In the genomic region with DNA sequence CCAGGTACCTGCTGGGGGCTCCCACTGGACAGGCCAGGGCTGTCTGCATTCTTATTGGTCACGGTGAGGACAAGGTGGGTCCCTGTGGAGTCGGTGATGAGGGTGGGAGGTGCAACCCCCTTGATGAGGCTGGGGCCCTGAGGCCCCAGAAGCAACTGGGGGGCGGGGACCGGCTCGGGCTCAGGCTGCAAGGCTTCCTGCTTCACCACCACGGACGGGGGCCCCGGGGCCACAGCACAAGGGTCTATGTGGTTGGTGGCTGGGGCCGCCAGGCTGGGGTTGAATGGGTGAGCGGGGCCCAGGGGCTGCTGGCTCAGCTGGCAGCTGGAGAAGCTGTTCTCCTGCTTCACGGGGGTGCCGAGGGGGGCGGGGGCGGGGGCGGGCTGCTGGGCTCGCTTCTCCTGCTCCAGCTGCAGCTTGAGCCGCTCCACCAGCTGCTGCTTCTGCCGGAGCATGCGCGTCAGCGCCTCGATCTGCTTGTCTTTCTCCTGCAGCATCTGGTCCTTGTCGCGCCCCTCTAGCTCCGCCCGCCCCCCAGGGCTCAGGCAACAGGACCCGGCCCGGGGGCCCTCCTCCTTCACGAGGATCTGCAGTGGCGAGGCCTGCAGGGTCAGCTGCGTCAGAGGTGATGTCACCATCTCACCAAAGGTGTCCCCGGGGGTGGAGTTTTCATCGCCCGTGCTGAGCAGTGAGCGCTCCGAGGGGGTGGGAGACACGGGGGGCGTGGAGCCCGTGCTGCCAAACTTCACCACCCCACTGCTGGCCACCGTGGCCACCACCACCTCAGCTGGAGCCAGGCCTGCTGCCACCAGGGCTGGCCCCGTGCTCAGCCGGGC, we compare ENCODE assay signal across 10 cellular contexts. TPM values are rescaled to one million over a fixed set of nuclear protein-coding genes. Genes with fewer than 3 reads are reported as not detected.
A peak's percentile ranks its signal among the peaks of the same experiment; 100 is the strongest.
DNase-seq lines count a peak whose midpoint lies in the region; ATAC-seq lines count a peak whose summit lies in the region.
"Had no signal": no experiment of that assay in that cellular context is flagged by ENCODE, and none has a peak within 500 bp of the region (broad histone marks: within the 10 kb centered on the region; RNA-seq: fewer than 3 reads in every experiment).

No MANE protein-coding gene starts in this region.

- intact Hi-C loops in activated naive CD4-positive, alpha-beta T cell treated with anti-CD3 and anti-CD28 coated beads for 36 hours (cut with micrococcal nuclease) = no loop called here

- H3K4me1 Mint-ChIP-seq in activated naive CD4-positive, alpha-beta T cell treated with anti-CD3 and anti-CD28 coated beads for 36 hours (ENCODE audit: low read depth) = peaks cover 16% of the 10 kb centered on the region

- peaks cover 14% of the 10 kb centered on the region for H3K36me3 Mint-ChIP-seq in activated naive CD4-positive, alpha-beta T cell treated with anti-CD3 and anti-CD28 coated beads for 36 hours (ENCODE audit: low read depth)

- no peaks in the 10 kb centered on the region for H3K27me3 Mint-ChIP-seq in activated naive CD4-positive, alpha-beta T cell treated with anti-CD3 and anti-CD28 coated beads for 36 hours (ENCODE audit: low read depth)

- no peaks in the 10 kb centered on the region for H3K9me3 Mint-ChIP-seq in activated naive CD4-positive, alpha-beta T cell treated with anti-CD3 and anti-CD28 coated beads for 36 hours

- peak; percentile 64 for DNase-seq in activated CD8-positive, alpha-beta memory T cell treated with anti-CD3 and anti-CD28 coated beads for 24 hours
- DNase-seq in activated CD8-positive, alpha-beta memory T cell treated with anti-CD3 and anti-CD28 coated beads, Interleukin-2, amount 50 U/mL, for 48 hours = no peak
- DNase-seq in NCI-H82 treated with DMSO at 0.1 percent for 48 hours (lab: John Stamatoyannopoulos, UW; ENCODE audit: unreplicated experiment) = peak; percentile 82
- peak; percentile 43 for DNase-seq in effector CD8-positive, alpha-beta T cell (lab: John Stamatoyannopoulos, UW)
- peak; percentile 50 for DNase-seq in stimulated activated CD8-positive, alpha-beta memory T cell treated with anti-CD3 and anti-CD28 coated beads, Interleukin-4, amount 100 ng/mL, for 48 hours
- DNase-seq in glomerular visceral epithelial cell (ENCODE audit: extremely low spot score) = no peak
- DNase-seq in activated naive CD4-positive, alpha-beta T cell treated with anti-CD3 and anti-CD28 coated beads for 36 hours = no peak
- DNase-seq: NCI-H446 had no signal

- no peak overlapping the region for H3K27ac Mint-ChIP-seq in activated naive CD4-positive, alpha-beta T cell treated with anti-CD3 and anti-CD28 coated beads for 36 hours

- no peak overlapping the region for H3K4me3 Mint-ChIP-seq in activated naive CD4-positive, alpha-beta T cell treated with anti-CD3 and anti-CD28 coated beads for 36 hours

- ATAC-seq in GM21619 (IDR thresholded peaks at IDR 0.05; ENCODE audit: unreplicated experiment) = no peak
- ATAC-seq: A549 had no signal

- CTCF ChIA-PET in activated naive CD4-positive, alpha-beta T cell treated with anti-CD3 and anti-CD28 coated beads for 36 hours (lab: Charles Lee) = interaction anchor here (0.6 to 1.1 kb wide), 3 partner anchors 9 to 246 kb away, joined by 3 read pairs; no protein-coding TSS in a partner anchor

RNA-seq across cellular contexts. Expression of a gene that starts 48.2 kb away (rescaled TPM):
- 10 to 100 TPM; 65.7 to 66.4 TPM for total RNA-seq in activated naive CD4-positive, alpha-beta T cell treated with anti-CD3 and anti-CD28 coated beads for 36 hours

Comparison
In these comparisons a context has a peak if more than half of its experiments do, and no peak if none do; other contexts are left out.
1. DNase-seq: peak in activated CD8-positive, alpha-beta memory T cell treated with anti-CD3 and anti-CD28 coated beads for 24 hours (single experiment), NCI-H82 treated with DMSO at 0.1 percent for 48 hours (single experiment), effector CD8-positive, alpha-beta T cell (single experiment) and stimulated activated CD8-positive, alpha-beta memory T cell treated with anti-CD3 and anti-CD28 coated beads, Interleukin-4, amount 100 ng/mL, for 48 hours (single experiment); none in activated CD8-positive, alpha-beta memory T cell treated with anti-CD3 and anti-CD28 coated beads, Interleukin-2, amount 50 U/mL, for 48 hours (single experiment), glomerular visceral epithelial cell (single experiment) and activated naive CD4-positive, alpha-beta T cell treated with anti-CD3 and anti-CD28 coated beads for 36 hours (single experiment).